27 cellular contexts compared by ENCODE assay signal in genomic region chr20:49203011-49203410, GRCh38.
"Had no signal": no experiment of that assay in that cellular context is flagged by ENCODE, and none has a peak within 500 bp of the region (broad histone marks: within the 10 kb centered on the region; RNA-seq: fewer than 3 reads in every experiment).

No MANE protein-coding gene starts in this region.

- H3K4me1 ChIP-seq: adrenal gland, body of pancreas, colonic mucosa, esophagus squamous epithelium, gastroesophageal sphincter had no signal

- FAIRE-seq: endometrium, endothelial cell of umbilical vein had no signal

- H3K36me3 ChIP-seq: adrenal gland, colonic mucosa, esophagus squamous epithelium, gastroesophageal sphincter had no signal

- DNase-seq: activated CD4-positive, alpha-beta memory T cell treated with anti-CD3 and anti-CD28 coated beads for 36 hours; activated CD4-positive, alpha-beta T cell treated with anti-CD3 and anti-CD28 coated beads for 36 hours; activated CD4-positive, alpha-beta T cell treated with anti-CD3 and anti-CD28 coated beads, Interleukin-2, amount 10 ng/mL, durations not matched to agents 24 days and 14 days; activated CD4-positive, CD25-positive, alpha-beta regulatory T cell; activated CD4-positive, CD25-positive, alpha-beta regulatory T cell treated with anti-CD3 and anti-CD28 coated beads, Interleukin-2, amount 50 U/mL, for 72 hours; activated CD8-positive, alpha-beta memory T cell treated with anti-CD3 and anti-CD28 coated beads, Interleukin-2, amount 10 ng/mL, durations not matched to agents 7 days and 5 days; activated CD8-positive, alpha-beta memory T cell treated with anti-CD3 and anti-CD28 coated beads, Interleukin-2, amount 50 U/mL, for 4 hours; activated CD8-positive, alpha-beta T cell treated with anti-CD3 and anti-CD28 coated beads, Interleukin-2, amount 10 ng/mL, durations not matched to agents 7 days and 5 days; activated effector memory CD4-positive, alpha-beta T cell treated with anti-CD3 and anti-CD28 coated beads, Interleukin-2, amount 50 U/mL, for 16 hours; activated naive CD4-positive, alpha-beta T cell treated with anti-CD3 and anti-CD28 coated beads for 36 hours; activated naive CD8-positive, alpha-beta T cell treated with anti-CD3 and anti-CD28 coated beads for 36 hours; activated naive CD8-positive, alpha-beta T cell treated with anti-CD3 and anti-CD28 coated beads, Interleukin-2, amount 50 U/mL, for 24 hours; activated T-cell treated with anti-CD3 and anti-CD28 coated beads, Interleukin-2, amount 50 U/mL, for 1 hour; activated T-cell treated with anti-CD3 and anti-CD28 coated beads, Interleukin-2, amount 50 U/mL, for 48 hours; amygdala; body of pancreas; caudate nucleus; colonic mucosa; effector CD8-positive, alpha-beta T cell; esophagus squamous epithelium; foreskin melanocyte; T-helper 2 cell had no signal

- H3K27me3 ChIP-seq: adrenal gland, body of pancreas, colonic mucosa, esophagus squamous epithelium, gastroesophageal sphincter had no signal

- H3K4me3 ChIP-seq: adrenal gland, body of pancreas, colonic mucosa, esophagus squamous epithelium, gastroesophageal sphincter had no signal

- H3K27ac ChIP-seq: adrenal gland, body of pancreas, colonic mucosa, epithelial cell of prostate, esophagus squamous epithelium, gastroesophageal sphincter had no signal

- H3K9me3 ChIP-seq: body of pancreas, colonic mucosa, esophagus squamous epithelium, gastroesophageal sphincter had no signal

- ATAC-seq: activated CD4-positive, alpha-beta T cell treated with anti-CD3 and anti-CD28 coated beads for 36 hours; activated CD8-positive, alpha-beta memory T cell treated with anti-CD3 and anti-CD28 coated beads, Interleukin-2, amount 10 ng/mL, durations not matched to agents 7 days and 5 days; activated CD8-positive, alpha-beta T cell treated with anti-CD3 and anti-CD28 coated beads, Interleukin-2, amount 10 ng/mL, durations not matched to agents 7 days and 5 days; activated naive CD8-positive, alpha-beta T cell treated with anti-CD3 and anti-CD28 coated beads, Interleukin-2, amount 50 U/mL, for 24 hours; body of pancreas; gastroesophageal sphincter had no signal
